In the genomic region with DNA sequence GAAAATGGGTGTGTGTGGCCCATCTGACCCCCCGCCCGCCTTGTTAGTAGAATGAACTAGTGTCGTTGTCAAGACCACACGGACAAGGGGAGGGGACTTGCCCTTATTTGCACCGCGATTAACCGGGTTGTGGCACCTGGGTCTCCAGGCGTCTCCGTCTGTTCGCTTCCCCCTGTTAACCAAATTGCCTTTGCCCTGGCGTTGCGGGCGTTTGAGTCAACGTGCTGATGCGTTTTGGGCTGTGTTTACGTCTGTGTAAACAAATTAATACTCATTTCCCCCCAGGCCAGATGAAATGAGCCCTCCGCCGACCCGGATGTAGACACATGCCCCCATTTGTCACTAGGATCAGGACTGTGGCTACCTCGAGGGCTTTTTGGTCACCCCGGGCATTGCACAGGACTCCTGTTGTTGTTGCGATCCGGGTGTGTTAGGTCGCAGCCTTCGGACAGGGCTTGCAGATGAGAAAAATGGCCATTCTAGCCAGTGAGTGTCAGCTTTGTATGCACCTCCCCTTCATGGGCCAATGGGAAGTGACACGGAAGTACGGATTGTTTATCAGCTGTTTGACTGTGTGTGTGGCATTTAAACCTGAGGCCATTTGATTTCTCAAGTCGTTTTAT, we compare ENCODE assay signal across 8 cellular contexts. TPM values are rescaled to one million over a fixed set of nuclear protein-coding genes. Genes with fewer than 3 reads are reported as not detected.
DNase-seq lines count a peak whose midpoint lies in the region; ATAC-seq and TF ChIP-seq lines count a peak whose summit lies in the region.

No MANE protein-coding gene starts in this region.

- no peaks in the 10 kb centered on the region for H3K27me3 Mint-ChIP-seq in activated CD8-positive, alpha-beta T cell treated with anti-CD3 and anti-CD28 coated beads for 36 hours
- H3K27me3 Mint-ChIP-seq in effector memory CD8-positive, alpha-beta T cell, result no peaks in the 10 kb centered on the region
- H3K27me3 Mint-ChIP-seq in memory B cell, result peaks cover 2% of the 10 kb centered on the region

- H3K9me3 Mint-ChIP-seq in activated CD8-positive, alpha-beta T cell treated with anti-CD3 and anti-CD28 coated beads for 36 hours, result no peaks in the 10 kb centered on the region
- H3K9me3 Mint-ChIP-seq in effector memory CD8-positive, alpha-beta T cell, result no peaks in the 10 kb centered on the region
- H3K9me3 Mint-ChIP-seq in memory B cell, result no peaks in the 10 kb centered on the region

- peaks cover 36% of the 10 kb centered on the region for H3K4me1 Mint-ChIP-seq in activated CD8-positive, alpha-beta T cell treated with anti-CD3 and anti-CD28 coated beads for 36 hours (ENCODE audit: low read depth)
- H3K4me1 Mint-ChIP-seq in effector memory CD8-positive, alpha-beta T cell (ENCODE audit: low read depth in 2 of 2), result peaks cover 22 to 39% of the 10 kb centered on the region in 2 donors
- H3K4me1 Mint-ChIP-seq in memory B cell, result no peaks in the 10 kb centered on the region

- no peak for TF ChIP-seq CTCF in activated CD8-positive, alpha-beta T cell treated with anti-CD3 and anti-CD28 coated beads for 36 hours (IDR thresholded peaks at IDR 0.05)

- ATAC-seq in GM19351 (IDR thresholded peaks at IDR 0.05; ENCODE audit: unreplicated experiment) (peak; percentile 88), HG03520 (IDR thresholded peaks at IDR 0.05; ENCODE audit: unreplicated experiment) (peak; percentile 88), memory B cell (ENCODE audit: low read depth) (peak; percentile 72)
- peak; percentile 66 for ATAC-seq in activated CD8-positive, alpha-beta T cell treated with anti-CD3 and anti-CD28 coated beads for 36 hours
- ATAC-seq in effector memory CD8-positive, alpha-beta T cell (replicated peaks), result peak; percentile 68

- H3K27ac Mint-ChIP-seq in activated CD8-positive, alpha-beta T cell treated with anti-CD3 and anti-CD28 coated beads for 36 hours, result peak overlapping the region; percentile 97
- peak overlapping the region; percentile 94 to 98 for H3K27ac Mint-ChIP-seq in effector memory CD8-positive, alpha-beta T cell
- H3K27ac Mint-ChIP-seq in memory B cell, result peak overlapping the region; percentile 95

- CTCF ChIA-PET in activated CD8-positive, alpha-beta T cell treated with anti-CD3 and anti-CD28 coated beads for 36 hours (lab: Charles Lee), result interaction anchor here (1.0 to 4.8 kb wide), 5 partner anchors 11 to 75 kb away, joined by 3 to 29 read pairs (median 5); no protein-coding TSS in a partner anchor

- H3K4me3 Mint-ChIP-seq in activated CD8-positive, alpha-beta T cell treated with anti-CD3 and anti-CD28 coated beads for 36 hours, result peak overlapping the region; percentile 99
- peak overlapping the region; percentile 91 to 98 for H3K4me3 Mint-ChIP-seq in effector memory CD8-positive, alpha-beta T cell
- peak overlapping the region; percentile 97 for H3K4me3 Mint-ChIP-seq in memory B cell

- POLR2A ChIA-PET in activated CD8-positive, alpha-beta T cell treated with anti-CD3 and anti-CD28 coated beads for 36 hours (lab: Charles Lee), result interaction anchor here (0.6 to 3.6 kb wide), 9 partner anchors 10 to 75 kb away, joined by 3 to 26 read pairs (median 3); a partner anchor contains a TSS

- DNase-seq in CD1c-positive myeloid dendritic cell (ENCODE audit: extremely low spot score) (peak; percentile 90), NCI-H774 (lab: John Stamatoyannopoulos, UW) (peak; percentile 78), memory B cell (ENCODE audit: low spot score in 2 of 2) (peak; percentile 49 to 60)
- DNase-seq in activated CD8-positive, alpha-beta T cell treated with anti-CD3 and anti-CD28 coated beads for 36 hours, result peak; percentile 74
- DNase-seq in effector memory CD8-positive, alpha-beta T cell, result peak; percentile 53 to 76 (median 55)
- peak; percentile 20 for DNase-seq in stimulated activated CD8-positive, alpha-beta memory T cell treated with anti-CD3 and anti-CD28 coated beads, Interleukin-12 subunit alpha, Interleukin-12 subunit beta, amount 100 ng/mL, for 24 hours (ENCODE audit: extremely low read depth)

- intact Hi-C loops in activated CD8-positive, alpha-beta T cell treated with anti-CD3 and anti-CD28 coated beads for 36 hours (cut with micrococcal nuclease), result loop anchor here (2.0 to 10.0 kb wide), 2 partner anchors 60 to 68 kb away; a partner anchor contains a TSS

- H3K36me3 Mint-ChIP-seq in activated CD8-positive, alpha-beta T cell treated with anti-CD3 and anti-CD28 coated beads for 36 hours (ENCODE audit: low read depth), result peaks cover 10% of the 10 kb centered on the region
- H3K36me3 Mint-ChIP-seq in effector memory CD8-positive, alpha-beta T cell (ENCODE audit: insufficient read depth), result peaks cover 39% of the 10 kb centered on the region
- H3K36me3 Mint-ChIP-seq in memory B cell, result peaks cover 3% of the 10 kb centered on the region

RNA-seq across cellular contexts. Expression of a gene that starts 0.9 kb away (rescaled TPM):
- total RNA-seq in activated CD8-positive, alpha-beta T cell treated with anti-CD3 and anti-CD28 coated beads for 36 hours, result 10 to 100 TPM; 67.2 to 73.5 TPM

Comparison
In these comparisons a context has a peak if more than half of its experiments do, and no peak if none do; other contexts are left out.
1. Peak in every context shown above with its lines: DNase-seq and ATAC-seq.
2. DNase-seq: peak in every context shown above with its lines; median percentile 90 in CD1c-positive myeloid dendritic cell; 78 in NCI-H774; 74 in activated CD8-positive, alpha-beta T cell treated with anti-CD3 and anti-CD28 coated beads for 36 hours; 55 in effector memory CD8-positive, alpha-beta T cell; 54 in memory B cell; 20 in stimulated activated CD8-positive, alpha-beta memory T cell treated with anti-CD3 and anti-CD28 coated beads, Interleukin-12 subunit alpha, Interleukin-12 subunit beta, amount 100 ng/mL, for 24 hours.